Comparison of ENCODE assay signal across 1 cellular context in the genomic region with DNA sequence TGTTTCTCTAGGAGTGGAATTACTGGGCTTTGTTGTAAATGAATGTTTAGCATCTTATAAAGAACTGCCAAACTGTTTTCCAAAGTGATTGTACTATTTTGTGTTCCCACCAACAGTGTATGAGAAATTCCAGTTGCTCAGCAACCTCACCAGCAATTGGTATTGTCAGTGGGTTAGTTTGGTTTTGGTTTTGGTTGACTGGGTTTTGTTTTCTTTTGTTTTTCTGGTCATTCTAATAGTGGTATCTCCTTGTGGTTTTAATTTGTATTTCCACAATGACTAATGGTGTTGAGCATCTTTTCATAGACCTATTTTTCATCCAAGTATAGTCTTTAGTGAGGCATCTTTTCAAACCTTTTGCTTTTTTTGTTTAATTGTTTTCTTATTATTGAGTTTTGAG.
TF ChIP-seq lines count a peak whose summit lies in the region.

No MANE protein-coding gene starts in this region.

TF ChIP-seq in IMR-90, 13 proteins besides CTCF, POLR2A, EP300 and RAD21 (continued from another document):
- no peak for TF ChIP-seq CHD1 (IDR thresholded peaks at IDR 0.05; ENCODE audit: low read depth, low read length)
- TF ChIP-seq CEBPB (IDR thresholded peaks at IDR 0.05; ENCODE audit: low read depth, low read length), result no peak
TF ChIP-seq in IMR-90: peak in this region for 0.
